8 cellular contexts compared by ENCODE assay signal in the genomic region with DNA sequence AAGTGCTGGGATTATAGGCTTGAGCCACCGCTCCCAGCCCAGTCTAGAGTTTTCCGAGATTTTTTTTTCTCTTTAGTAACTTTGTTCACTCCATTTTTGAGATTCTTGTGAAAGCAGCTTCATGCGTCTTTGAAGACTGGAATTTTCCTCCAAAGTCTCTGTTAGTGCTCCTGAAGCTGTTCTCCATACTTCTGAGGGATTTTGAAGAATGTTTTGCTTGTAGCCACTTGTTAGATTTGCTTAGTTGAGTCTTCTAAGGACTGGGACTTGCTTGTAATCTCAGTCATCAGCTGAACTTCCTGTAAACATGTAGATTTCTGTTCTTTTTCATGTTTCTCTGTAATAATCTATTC.
"Had no signal": no experiment of that assay in that cellular context is flagged by ENCODE, and none has a peak within 500 bp of the region (broad histone marks: within the 10 kb centered on the region; RNA-seq: fewer than 3 reads in every experiment).

No MANE protein-coding gene starts in this region.

- H3K4me3 ChIP-seq: HAP-1 had no signal

- H3K4me1 ChIP-seq: HAP-1 had no signal

- H3K27ac ChIP-seq: HL-60 had no signal

- ATAC-seq: HCT116, HepG2 had no signal

- H3K9me3 ChIP-seq: HAP-1 had no signal

- H3K36me3 ChIP-seq: HAP-1 had no signal

- DNase-seq: GOT3, H7, HFFc6, KBM-7 had no signal
